21 cellular contexts compared by ENCODE assay signal in the genomic region with DNA sequence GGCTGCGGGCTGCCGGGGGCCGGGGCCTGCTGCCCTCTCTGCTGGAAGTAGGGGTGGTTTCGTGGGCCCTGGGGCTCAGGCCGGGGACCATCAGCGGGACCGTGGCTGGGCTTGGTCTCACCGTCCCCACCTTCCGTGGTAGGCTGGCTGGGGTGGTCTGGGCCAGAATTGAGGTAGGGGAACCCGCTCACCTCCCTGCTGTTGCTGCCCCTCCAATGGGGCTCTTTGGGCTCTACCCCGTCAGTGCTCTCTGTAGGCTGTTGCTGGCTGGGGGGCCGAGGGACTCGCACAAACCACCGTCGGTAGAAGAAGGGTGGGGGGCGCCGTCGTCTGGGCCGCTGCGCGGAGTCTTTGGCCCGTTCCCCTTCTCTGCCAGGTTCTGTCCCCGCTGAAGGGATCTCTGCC. TPM values are rescaled to one million over a fixed set of nuclear protein-coding genes. Genes with fewer than 3 reads are reported as not detected.
DNase-seq lines count a peak whose midpoint lies in the region; ATAC-seq and TF ChIP-seq lines count a peak whose summit lies in the region.
"Had no signal": no experiment of that assay in that cellular context is flagged by ENCODE, and none has a peak within 500 bp of the region (broad histone marks: within the 10 kb centered on the region; RNA-seq: fewer than 3 reads in every experiment).

No MANE protein-coding gene starts in this region.

- H2BK12ac ChIP-seq in neuronal stem cell (ENCODE audit: low read length) = no peak overlapping the region

- H4K91ac ChIP-seq in neuronal stem cell (ENCODE audit: low read depth, low read length, poor library complexity) = no peak overlapping the region

- TF ChIP-seq CTCF in esophagus muscularis mucosa (IDR thresholded peaks at IDR 0.05) (no peak), stomach (IDR thresholded peaks at IDR 0.05) (no peak), A673 (conservative IDR thresholded peaks at IDR 0.05; ENCODE audit: low read depth, low read length) (no peak), GM10248 (IDR thresholded peaks at IDR 0.05; ENCODE audit: control extremely low read depth, extremely low read depth, low read depth, missing control alignments) (no peak)

- H3K36me3 ChIP-seq in H7 (replicated peaks; ENCODE audit: control insufficient read depth, insufficient read depth, low read length) (peaks cover 2% of the 10 kb centered on the region), esophagus muscularis mucosa (peaks cover 0 to 23% (median 11%) of the 10 kb centered on the region in 4 donors), neuronal stem cell (replicated peaks in 1 of 2; ENCODE audit: control insufficient read depth in 2 of 2, insufficient read depth in 2 of 2, low read length in 2 of 2) (peaks cover 42 to 88% of the 10 kb centered on the region in 2 donors), stomach (peaks cover 0 to 11% (median 5%) of the 10 kb centered on the region in 4 donors), A673 (ENCODE audit: insufficient read depth, low read length, poor library complexity, severe bottlenecking) (no peaks in the 10 kb centered on the region)

- ATAC-seq in GM19328 (IDR thresholded peaks at IDR 0.05; ENCODE audit: unreplicated experiment) = no peak
- ATAC-seq: CD8-positive, alpha-beta T cell; Panc1 had no signal

- H3K27ac ChIP-seq in esophagus muscularis mucosa (replicated peaks in 1 of 4) = peak overlapping the region; percentile 95 to 98 (median 97)
- no peak overlapping the region for H3K27ac ChIP-seq in neuronal stem cell (replicated peaks; ENCODE audit: low read length)
- peak overlapping the region in 4 of 5 donors; percentile 42 to 92 (median 80) for H3K27ac ChIP-seq in stomach
- H3K27ac ChIP-seq in A673 (ENCODE audit: low read depth, low read length, poor library complexity, severe bottlenecking) = no peak overlapping the region

- H3K9ac ChIP-seq in neuronal stem cell (ENCODE audit: low read depth, low read length, poor library complexity) = peak overlapping the region; percentile 57

- H3K4me1 ChIP-seq in esophagus muscularis mucosa (peaks cover 54 to 99% (median 95%) of the 10 kb centered on the region in 4 donors), neuronal stem cell (ENCODE audit: control insufficient read depth in 2 of 2, insufficient read depth in 1 of 2, low read depth in 1 of 2, low read length in 2 of 2) (peaks cover 35 to 58% of the 10 kb centered on the region in 2 donors), stomach (peaks cover 22 to 70% (median 43%) of the 10 kb centered on the region in 4 donors), A673 (ENCODE audit: insufficient read depth, low read length, poor library complexity, severe bottlenecking) (peaks cover 24% of the 10 kb centered on the region)

- H2BK15ac ChIP-seq in neuronal stem cell (ENCODE audit: low read length) = no peak overlapping the region

- H3K4me3 ChIP-seq in H7 (ENCODE audit: insufficient read depth, low read depth, low read length) (no peak overlapping the region), esophagus muscularis mucosa (peak overlapping the region; percentile 13 to 27 (median 17)), neuronal stem cell (ENCODE audit: low read length in 2 of 2) (no peak overlapping the region), stomach (peak overlapping the region in 1 of 4 donors; percentile 13), A673 (ENCODE audit: low read depth, low read length, poor library complexity, severe bottlenecking) (no peak overlapping the region)

- no peak overlapping the region for H3K4ac ChIP-seq in neuronal stem cell (ENCODE audit: low read length)

- peak overlapping the region; percentile 40 for H3K18ac ChIP-seq in neuronal stem cell (ENCODE audit: low read length)

- no peak overlapping the region for H2BK120ac ChIP-seq in neuronal stem cell (ENCODE audit: low read depth, low read length)

- TF ChIP-seq EP300 in esophagus muscularis mucosa (IDR thresholded peaks at IDR 0.05) = no peak
- no peak for TF ChIP-seq EP300 in stomach (IDR thresholded peaks at IDR 0.05)

- H3K23ac ChIP-seq in neuronal stem cell (ENCODE audit: low read depth, low read length, poor library complexity) = no peak overlapping the region

- TF ChIP-seq POLR2A in esophagus muscularis mucosa (IDR thresholded peaks at IDR 0.05; ENCODE audit: low read depth) (no peak), stomach (IDR thresholded peaks at IDR 0.05) (no peak)

- H3K27me3 ChIP-seq in H7 (ENCODE audit: control insufficient read depth, insufficient read depth, low read length) (no peaks in the 10 kb centered on the region), esophagus muscularis mucosa (no peaks in the 10 kb centered on the region), neuronal stem cell (ENCODE audit: control insufficient read depth in 3 of 3, insufficient read depth in 3 of 3, low read depth in 1 of 3, low read length in 3 of 3) (no peaks in the 10 kb centered on the region), stomach (peaks cover 0 to 42% (median 0%) of the 10 kb centered on the region in 3 donors), A673 (replicated peaks; ENCODE audit: insufficient read depth, low read depth, low read length, poor library complexity) (no peaks in the 10 kb centered on the region)

- CTCF ChIA-PET in A673 (lab: Charles Lee) (no interaction called here), GM10248 (lab: Yijun Ruan, JAX) (no interaction called here)

- DNase-seq in H7 (peak; percentile 52), esophagus muscularis mucosa (ENCODE audit: extremely low spot score) (no peak), neuronal stem cell (ENCODE audit: low spot score) (no peak), stomach (no peak), A673 (ENCODE audit: low spot score) (no peak), GM10248 (ENCODE audit: extremely low spot score) (no peak)
- DNase-seq in activated CD4-positive, CD25-positive, alpha-beta regulatory T cell treated with anti-CD3 and anti-CD28 coated beads, Interleukin-2, amount 50 U/mL, for 72 hours = no peak
- DNase-seq: CD8-positive, alpha-beta T cell; DND-41; GOT3; Karpas-422; MV-4-11; NCI-H1105 treated with DMSO at 0.1 percent for 48 hours; NCI-H2029 treated with DMSO at 0.1 percent for 48 hours; NCI-H2171; NCI-H345; NCI-H524; NCI-H774 had no signal

- no peak overlapping the region for H2AFZ ChIP-seq in neuronal stem cell (ENCODE audit: low read length)

- WGBS in esophagus muscularis mucosa = 86% methylated on average over 18 of the region's 23 CpGs
- no CpG with 5 or more reads among the region's 23 CpGs for WGBS in neuronal stem cell (ENCODE audit: extremely low coverage in 2 of 2, insufficient read length in 2 of 2, insufficient replicate concordance in 1 of 2), 2 donors
- 90 to 96% (median 95%) methylated on average over 13 to 23 of the region's 23 CpGs for WGBS in stomach, 5 donors

- no TSS peak for BruUV-seq in A673 (replicated peaks; lab: Mats Ljungman, UMichigan)

- POLR2A ChIA-PET in A673 (lab: Charles Lee; ENCODE audit: low non-redundant PET) = interaction anchor here (0.7 kb wide), 1 partner anchor 520 kb away, joined by 7 read pairs; no protein-coding TSS in a partner anchor
- POLR2A ChIA-PET in GM10248 (lab: Yijun Ruan, JAX) = no interaction called here

- H3K4me2 ChIP-seq in neuronal stem cell (ENCODE audit: insufficient read depth, low read length, poor library complexity, severe bottlenecking) = no peak overlapping the region

- no peak overlapping the region for H2BK5ac ChIP-seq in neuronal stem cell (ENCODE audit: low read length)

- H3K79me1 ChIP-seq in neuronal stem cell (ENCODE audit: low read depth, low read length) = peaks cover 16% of the 10 kb centered on the region

- H3K9me3 ChIP-seq in esophagus muscularis mucosa (no peaks in the 10 kb centered on the region), neuronal stem cell (replicated peaks in 1 of 2; ENCODE audit: control insufficient read depth in 2 of 2, insufficient read depth in 1 of 2, low read depth in 1 of 2, low read length in 2 of 2) (peaks cover 0 to 12% of the 10 kb centered on the region in 2 donors), stomach (no peaks in the 10 kb centered on the region), A673 (ENCODE audit: low read depth, low read length, poor library complexity, severe bottlenecking) (no peaks in the 10 kb centered on the region)

- H2AK5ac ChIP-seq in neuronal stem cell (ENCODE audit: low read depth, low read length) = no peak overlapping the region

- no peak overlapping the region for H4K8ac ChIP-seq in neuronal stem cell (ENCODE audit: low read depth, low read length)

- intact Hi-C loops in esophagus muscularis mucosa (cut with DNase I) (no loop called here), stomach (cut with DNase I; ENCODE audit: low total_unique reads) (no loop called here), A673 (cut with micrococcal nuclease; ENCODE audit: unreplicated experiment) (no loop called here)

- H3K14ac ChIP-seq in neuronal stem cell (ENCODE audit: low read length) = no peak overlapping the region

RNA-seq across cellular contexts. Expression of a gene that starts 23.4 kb away (rescaled TPM):
- 32.6 and 34.3 TPM in 2 replicates for total RNA-seq in H7 (2014; rRNA removed; shearing (Covaris generic))
- total RNA-seq in esophagus muscularis mucosa (100 to 1,000 TPM; 101 to 312 (median 188) TPM), stomach (10 to 100 TPM in 4 of 5 donors, 1 to 10 TPM in 1; 1.7 to 64.2 (median 30.1) TPM), A673 (2021) (5.0 and 8.3 TPM in 2 replicates)
- polyA plus RNA-seq in neuronal stem cell (2013, experiment 1 of 2) = 196 TPM
- polyA plus RNA-seq in neuronal stem cell (2013, experiment 2 of 2) = 194 TPM
- 10 to 100 TPM in 1 of 3 donors, 1 to 10 TPM in 2; 4.6 to 19.8 (median 8.0) TPM for polyA plus RNA-seq in stomach
- total RNA-seq: M059J had no signal

Comparison
In these comparisons a context has a peak if more than half of its experiments do, and no peak if none do; other contexts are left out.
1. H3K4me3 ChIP-seq: peak in esophagus muscularis mucosa (4 of 4); none in H7 (single experiment), neuronal stem cell (0 of 2) and A673 (single experiment).
2. H3K27ac ChIP-seq: peak in esophagus muscularis mucosa (4 of 4) and stomach (4 of 5); none in neuronal stem cell (single experiment) and A673 (single experiment).